In the genomic region with DNA sequence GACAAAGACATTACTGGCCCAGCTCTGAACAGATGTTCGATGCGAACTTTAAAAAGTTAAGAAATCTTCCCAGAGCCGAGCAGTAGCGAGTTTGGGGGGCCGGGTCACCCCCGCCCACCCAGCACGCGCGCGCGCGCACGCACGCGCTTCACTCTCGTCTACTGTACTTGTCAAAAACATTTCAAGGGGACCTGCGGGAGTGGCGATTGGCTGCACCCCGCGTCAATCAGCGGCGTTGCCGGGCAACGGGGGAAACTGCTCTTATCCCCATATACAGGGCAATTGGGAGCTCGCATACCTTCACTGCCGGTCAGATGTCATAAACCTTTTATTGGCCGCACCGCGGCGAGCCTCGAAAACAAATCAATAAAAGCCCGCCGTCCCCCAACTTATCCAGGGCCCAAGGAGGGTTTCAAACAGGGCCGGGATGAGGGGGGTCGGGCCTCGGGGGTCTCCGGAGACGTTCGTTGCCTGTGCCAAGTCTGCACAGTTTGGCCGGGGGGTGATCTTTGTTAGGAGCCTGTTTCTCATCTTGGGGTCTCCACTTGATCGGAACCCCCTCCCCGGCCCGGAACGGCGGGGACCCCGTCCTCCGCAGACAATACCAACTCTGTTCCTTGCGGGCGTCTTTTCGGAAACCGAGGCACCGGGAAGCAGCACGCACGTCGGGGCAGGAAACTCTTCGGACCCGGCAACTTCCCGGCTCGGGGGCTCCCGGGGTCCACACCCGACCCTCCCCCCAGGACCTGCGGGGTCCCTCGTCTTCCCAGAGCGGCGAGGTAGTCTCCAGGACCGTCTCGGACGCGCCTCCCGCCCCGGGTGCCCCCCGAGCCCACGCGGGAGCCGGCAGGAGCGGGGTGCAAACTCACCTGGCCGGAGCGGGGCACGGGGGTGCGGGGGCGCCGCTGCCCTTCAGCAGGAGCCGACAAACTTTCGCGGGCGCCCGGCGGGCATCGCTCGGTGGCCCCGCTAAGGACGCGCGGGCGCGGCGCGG, we compare ENCODE assay signal across 8 cellular contexts. TPM values are rescaled to one million over a fixed set of nuclear protein-coding genes. Genes with fewer than 3 reads are reported as not detected.
DNase-seq lines count a peak whose midpoint lies in the region; ATAC-seq and TF ChIP-seq lines count a peak whose summit lies in the region.

No MANE protein-coding gene starts in this region.

- no peak for TF ChIP-seq CTCF in coronary artery (IDR thresholded peaks at IDR 0.05)

- peaks cover 40% of the 10 kb centered on the region for H3K4me1 Mint-ChIP-seq in activated CD4-positive, alpha-beta T cell treated with anti-CD3 and anti-CD28 coated beads, Interleukin-2, amount 10 ng/mL, durations not matched to agents 24 days and 14 days

- no peaks in the 10 kb centered on the region for H3K27me3 Mint-ChIP-seq in activated CD4-positive, alpha-beta T cell treated with anti-CD3 and anti-CD28 coated beads, Interleukin-2, amount 10 ng/mL, durations not matched to agents 24 days and 14 days

- H3K27ac ChIP-seq in coronary artery = peak overlapping the region; percentile 95 to 99

- H3K4me3 Mint-ChIP-seq in activated CD4-positive, alpha-beta T cell treated with anti-CD3 and anti-CD28 coated beads, Interleukin-2, amount 10 ng/mL, durations not matched to agents 24 days and 14 days = peak overlapping the region; percentile 98

- H3K9me3 Mint-ChIP-seq in activated CD4-positive, alpha-beta T cell treated with anti-CD3 and anti-CD28 coated beads, Interleukin-2, amount 10 ng/mL, durations not matched to agents 24 days and 14 days = no peaks in the 10 kb centered on the region

- peak; percentile 82 for ATAC-seq in HG03439 (IDR thresholded peaks at IDR 0.05; ENCODE audit: unreplicated experiment)
- peak; percentile 80 for ATAC-seq in left colon

- peaks cover 29% of the 10 kb centered on the region for H3K36me3 Mint-ChIP-seq in activated CD4-positive, alpha-beta T cell treated with anti-CD3 and anti-CD28 coated beads, Interleukin-2, amount 10 ng/mL, durations not matched to agents 24 days and 14 days (ENCODE audit: low read depth)

- peak; percentile 91 for DNase-seq in AML-193 (lab: John Stamatoyannopoulos, UW)
- peak; percentile 96 for DNase-seq in GM19238 (ENCODE audit: insufficient read length, low spot score)
- DNase-seq in NCI-H524 (lab: John Stamatoyannopoulos, UW) = peak; percentile 97 to 100
- peak; percentile 100 for DNase-seq in activated CD4-positive, alpha-beta T cell treated with anti-CD3 and anti-CD28 coated beads, Interleukin-2, amount 10 ng/mL, durations not matched to agents 24 days and 14 days
- peak; percentile 99 for DNase-seq in coronary artery (ENCODE audit: low spot score)
- peak; percentile 97 to 99 for DNase-seq in left colon
- peak; percentile 99 for DNase-seq in stimulated activated CD4-positive, alpha-beta T cell treated with anti-CD3 and anti-CD28 coated beads, Interleukin-1b, Interleukin-23, amount 100 ng/mL, for 4 hours (ENCODE audit: low read depth in 2 of 2)

- peak overlapping the region; percentile 100 for H3K4me3 ChIP-seq in coronary artery

- intact Hi-C loops in activated CD4-positive, alpha-beta T cell treated with anti-CD3 and anti-CD28 coated beads, Interleukin-2, amount 10 ng/mL, durations not matched to agents 24 days and 14 days (cut with micrococcal nuclease) = loop anchor here (1.0 to 10.0 kb wide), 8 partner anchors 29 to 539 kb away; partner anchors contain the start of genes EFCAB11 and TDP1
- intact Hi-C loops in left colon (cut with DNase I, micrococcal nuclease) = loop anchor here in 1 of 2 donors (10.0 kb wide), 2 partner anchors 111 to 499 kb away; no protein-coding TSS in a partner anchor

- peak overlapping the region; percentile 95 for H3K27ac Mint-ChIP-seq in activated CD4-positive, alpha-beta T cell treated with anti-CD3 and anti-CD28 coated beads, Interleukin-2, amount 10 ng/mL, durations not matched to agents 24 days and 14 days

RNA-seq across cellular contexts. Expression of gene FOXN3, which starts 0.7 kb away (rescaled TPM):
- 80.0 and 85.2 TPM in 2 replicates for total RNA-seq in activated CD4-positive, alpha-beta T cell treated with anti-CD3 and anti-CD28 coated beads, Interleukin-2, amount 10 ng/mL, durations not matched to agents 24 days and 14 days
- 10 to 100 TPM; 77.0 to 78.3 TPM for total RNA-seq in left colon

Comparison
In these comparisons a context has a peak if more than half of its experiments do, and no peak if none do; other contexts are left out.
1. Peak in every context shown above with its lines: DNase-seq, ATAC-seq, H3K4me3 ChIP-seq and H3K27ac ChIP-seq.